Comparison of ENCODE assay signal across 8 cellular contexts in the genomic region with DNA sequence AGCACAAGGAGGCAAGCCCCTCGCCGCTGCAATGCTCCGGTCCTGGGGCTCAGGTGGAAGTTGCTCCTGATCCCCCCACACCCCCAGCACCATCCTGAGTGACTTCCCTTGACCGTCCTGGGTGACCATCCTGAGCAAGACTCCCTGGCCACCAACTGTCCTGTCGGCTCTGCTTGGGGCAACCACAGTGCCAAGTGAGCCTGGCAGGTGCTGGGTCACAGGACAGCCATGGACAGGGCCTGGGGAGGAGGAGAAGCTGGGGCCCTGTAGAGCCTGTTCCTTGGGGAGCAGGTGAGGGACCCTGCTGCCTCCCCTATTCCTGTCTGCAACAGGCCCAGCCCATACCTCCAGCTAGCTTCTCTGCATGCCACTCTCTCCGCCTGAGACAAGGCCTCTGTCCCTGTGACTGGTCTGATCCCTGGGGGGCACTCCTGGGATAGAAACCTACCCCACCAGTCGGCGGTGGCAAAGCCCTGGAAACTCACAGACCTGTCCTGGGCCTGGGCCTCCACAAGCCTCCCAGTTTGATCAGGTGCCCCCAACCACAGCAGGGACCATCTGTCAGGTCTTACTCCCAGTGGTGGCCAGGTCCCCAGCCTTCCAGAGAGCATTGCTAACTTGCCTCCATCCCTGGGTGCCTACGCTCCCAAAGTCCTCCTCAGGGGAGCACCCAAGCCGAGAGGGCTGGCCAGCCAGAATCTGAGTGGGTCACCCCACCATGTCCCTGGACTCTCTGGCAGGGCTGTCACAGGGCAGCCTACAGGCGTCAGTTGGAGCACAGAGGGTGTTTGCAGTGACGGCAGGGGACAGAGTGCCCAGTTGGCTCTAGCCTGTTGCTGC.
DNase-seq lines count a peak whose midpoint lies in the region; ATAC-seq and TF ChIP-seq lines count a peak whose summit lies in the region.

No MANE protein-coding gene starts in this region.

- H3K27me3 ChIP-seq in GM23338 (ENCODE audit: insufficient read depth): peaks cover 32% of the 10 kb centered on the region

- DNase-seq in GM23338 (ENCODE audit: low spot score) (no peak), left ventricle myocardium superior (peak; percentile 53), putamen (ENCODE audit: low spot score) (peak; percentile 74), mucosa of gallbladder (ENCODE audit: low spot score) (no peak)
- DNase-seq in stimulated activated CD4-positive, alpha-beta T cell treated with anti-CD3 and anti-CD28 coated beads, Interleukin-15, amount 100 ng/mL, for 24 hours: no peak

- peaks cover 8% of the 10 kb centered on the region for H3K4me1 Mint-ChIP-seq in GM23338
- H3K4me1 Mint-ChIP-seq in activated naive CD8-positive, alpha-beta T cell (ENCODE audit: low read depth): peaks cover 20% of the 10 kb centered on the region

- H3K4me3 ChIP-seq in GM23338: peak overlapping the region; percentile 56

- TF ChIP-seq CTCF in GM23338 (conservative IDR thresholded peaks at IDR 0.05; ENCODE audit: low read depth in 2 of 2): no peak

- H2AFZ ChIP-seq in GM23338: peak overlapping the region; percentile 95

- no peak overlapping the region for H3K27ac Mint-ChIP-seq in GM23338
- peak overlapping the region; percentile 54 for H3K27ac Mint-ChIP-seq in activated naive CD8-positive, alpha-beta T cell

- no peaks in the 10 kb centered on the region for H3K36me3 Mint-ChIP-seq in GM23338 (ENCODE audit: low read depth)
- no peaks in the 10 kb centered on the region for H3K36me3 Mint-ChIP-seq in activated naive CD8-positive, alpha-beta T cell

- H3K9me2 ChIP-seq in GM23338 (ENCODE audit: insufficient read depth): no peaks in the 10 kb centered on the region

- H3K36me3 ChIP-seq in GM23338 (ENCODE audit: insufficient read depth): no peaks in the 10 kb centered on the region

- H3K4me1 ChIP-seq in GM23338 (ENCODE audit: insufficient read depth): peaks cover 10% of the 10 kb centered on the region

- H3K27ac ChIP-seq in GM23338 (ENCODE audit: low read depth): no peak overlapping the region

- H3F3A ChIP-seq in GM23338 (replicated peaks; ENCODE audit: low read depth): no peaks in the 10 kb centered on the region

- no peaks in the 10 kb centered on the region for H4K20me1 ChIP-seq in GM23338 (replicated peaks; ENCODE audit: insufficient read depth)

- no peaks in the 10 kb centered on the region for H3K79me2 ChIP-seq in GM23338 (replicated peaks; ENCODE audit: insufficient read depth)

- H3K27me3 Mint-ChIP-seq in GM23338 (ENCODE audit: insufficient read depth, low read depth, poor library complexity): peaks cover 30% of the 10 kb centered on the region
- H3K27me3 Mint-ChIP-seq in activated naive CD8-positive, alpha-beta T cell: no peaks in the 10 kb centered on the region

- intact Hi-C loops in left ventricle myocardium superior (cut with micrococcal nuclease): no loop called here

- H3K4me3 Mint-ChIP-seq in GM23338: peak overlapping the region; percentile 62
- peak overlapping the region; percentile 73 for H3K4me3 Mint-ChIP-seq in activated naive CD8-positive, alpha-beta T cell

- peak; percentile 5; the same call in 1 of the 3 replicates for ATAC-seq in GM23338
- ATAC-seq in left ventricle myocardium superior: peak; percentile 56
- no peak for ATAC-seq in GM18517 (IDR thresholded peaks at IDR 0.05; ENCODE audit: unreplicated experiment)
- ATAC-seq in HG03457 (IDR thresholded peaks at IDR 0.05; ENCODE audit: unreplicated experiment): no peak

- H3K9me3 Mint-ChIP-seq in GM23338: no peaks in the 10 kb centered on the region; the same call in 2 of the 3 replicates
- H3K9me3 Mint-ChIP-seq in activated naive CD8-positive, alpha-beta T cell (ENCODE audit: low read depth): no peaks in the 10 kb centered on the region

- H3K4me2 ChIP-seq in GM23338: peak overlapping the region; percentile 83

TF ChIP-seq in GM23338, 12 proteins besides CTCF, POLR2A, EP300 and RAD21 (continues in another document):
- TF ChIP-seq ZNF331 (CRISPR knock-in tag; IDR thresholded peaks at IDR 0.05; ENCODE audit: low read depth) (no peak), ZNF114 (CRISPR knock-in tag; IDR thresholded peaks at IDR 0.05) (no peak), EZH2 (IDR thresholded peaks at IDR 0.05; ENCODE audit: low read depth, unreplicated experiment) (no peak), POLR2AphosphoS5 (IDR thresholded peaks at IDR 0.05; ENCODE audit: low read depth) (no peak), JUNB (IDR thresholded peaks at IDR 0.05; ENCODE audit: unreplicated experiment) (no peak), CREB1 (CRISPR knock-in tag; IDR thresholded peaks at IDR 0.05; ENCODE audit: low read depth) (no peak)
- TF ChIP-seq, protein P1, sequence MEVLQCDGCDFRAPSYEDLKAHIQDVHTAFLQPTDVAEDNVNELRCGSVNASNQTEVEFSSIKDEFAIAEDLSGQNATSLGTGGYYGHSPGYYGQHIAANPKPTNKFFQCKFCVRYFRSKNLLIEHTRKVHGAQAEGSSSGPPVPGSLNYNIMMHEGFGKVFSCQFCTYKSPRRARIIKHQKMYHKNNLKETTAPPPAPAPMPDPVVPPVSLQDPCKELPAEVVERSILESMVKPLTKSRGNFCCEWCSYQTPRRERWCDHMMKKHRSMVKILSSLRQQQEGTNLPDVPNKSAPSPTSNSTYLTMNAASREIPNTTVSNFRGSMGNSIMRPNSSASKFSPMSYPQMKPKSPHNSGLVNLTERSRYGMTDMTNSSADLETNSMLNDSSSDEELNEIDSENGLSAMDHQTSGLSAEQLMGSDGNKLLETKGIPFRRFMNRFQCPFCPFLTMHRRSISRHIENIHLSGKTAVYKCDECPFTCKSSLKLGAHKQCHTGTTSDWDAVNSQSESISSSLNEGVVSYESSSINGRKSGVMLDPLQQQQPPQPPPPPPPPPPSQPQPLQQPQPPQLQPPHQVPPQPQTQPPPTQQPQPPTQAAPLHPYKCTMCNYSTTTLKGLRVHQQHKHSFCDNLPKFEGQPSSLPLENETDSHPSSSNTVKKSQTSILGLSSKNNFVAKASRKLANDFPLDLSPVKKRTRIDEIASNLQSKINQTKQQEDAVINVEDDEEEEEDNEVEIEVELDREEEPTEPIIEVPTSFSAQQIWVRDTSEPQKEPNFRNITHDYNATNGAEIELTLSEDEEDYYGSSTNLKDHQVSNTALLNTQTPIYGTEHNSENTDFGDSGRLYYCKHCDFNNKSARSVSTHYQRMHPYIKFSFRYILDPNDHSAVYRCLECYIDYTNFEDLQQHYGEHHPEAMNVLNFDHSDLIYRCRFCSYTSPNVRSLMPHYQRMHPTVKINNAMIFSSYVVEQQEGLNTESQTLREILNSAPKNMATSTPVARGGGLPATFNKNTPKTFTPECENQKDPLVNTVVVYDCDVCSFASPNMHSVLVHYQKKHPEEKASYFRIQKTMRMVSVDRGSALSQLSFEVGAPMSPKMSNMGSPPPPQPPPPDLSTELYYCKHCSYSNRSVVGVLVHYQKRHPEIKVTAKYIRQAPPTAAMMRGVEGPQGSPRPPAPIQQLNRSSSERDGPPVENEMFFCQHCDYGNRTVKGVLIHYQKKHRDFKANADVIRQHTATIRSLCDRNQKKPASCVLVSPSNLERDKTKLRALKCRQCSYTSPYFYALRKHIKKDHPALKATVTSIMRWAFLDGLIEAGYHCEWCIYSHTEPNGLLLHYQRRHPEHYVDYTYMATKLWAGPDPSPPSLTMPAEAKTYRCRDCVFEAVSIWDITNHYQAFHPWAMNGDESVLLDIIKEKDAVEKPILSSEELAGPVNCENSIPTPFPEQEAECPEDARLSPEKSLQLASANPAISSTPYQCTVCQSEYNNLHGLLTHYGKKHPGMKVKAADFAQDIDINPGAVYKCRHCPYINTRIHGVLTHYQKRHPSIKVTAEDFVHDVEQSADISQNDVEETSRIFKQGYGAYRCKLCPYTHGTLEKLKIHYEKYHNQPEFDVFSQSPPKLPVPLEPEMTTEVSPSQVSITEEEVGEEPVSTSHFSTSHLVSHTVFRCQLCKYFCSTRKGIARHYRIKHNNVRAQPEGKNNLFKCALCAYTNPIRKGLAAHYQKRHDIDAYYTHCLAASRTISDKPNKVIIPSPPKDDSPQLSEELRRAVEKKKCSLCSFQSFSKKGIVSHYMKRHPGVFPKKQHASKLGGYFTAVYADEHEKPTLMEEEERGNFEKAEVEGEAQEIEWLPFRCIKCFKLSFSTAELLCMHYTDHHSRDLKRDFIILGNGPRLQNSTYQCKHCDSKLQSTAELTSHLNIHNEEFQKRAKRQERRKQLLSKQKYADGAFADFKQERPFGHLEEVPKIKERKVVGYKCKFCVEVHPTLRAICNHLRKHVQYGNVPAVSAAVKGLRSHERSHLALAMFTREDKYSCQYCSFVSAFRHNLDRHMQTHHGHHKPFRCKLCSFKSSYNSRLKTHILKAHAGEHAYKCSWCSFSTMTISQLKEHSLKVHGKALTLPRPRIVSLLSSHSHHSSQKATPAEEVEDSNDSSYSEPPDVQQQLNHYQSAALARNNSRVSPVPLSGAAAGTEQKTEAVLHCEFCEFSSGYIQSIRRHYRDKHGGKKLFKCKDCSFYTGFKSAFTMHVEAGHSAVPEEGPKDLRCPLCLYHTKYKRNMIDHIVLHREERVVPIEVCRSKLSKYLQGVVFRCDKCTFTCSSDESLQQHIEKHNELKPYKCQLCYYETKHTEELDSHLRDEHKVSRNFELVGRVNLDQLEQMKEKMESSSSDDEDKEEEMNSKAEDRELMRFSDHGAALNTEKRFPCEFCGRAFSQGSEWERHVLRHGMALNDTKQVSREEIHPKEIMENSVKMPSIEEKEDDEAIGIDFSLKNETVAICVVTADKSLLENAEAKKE (CRISPR knock-in tag; IDR thresholded peaks at IDR 0.05): no peak

Comparison
In these comparisons a context has a peak if more than half of its experiments do, and no peak if none do; other contexts are left out.
1. ATAC-seq: peak in GM23338 (single experiment) and left ventricle myocardium superior (single experiment); none in GM18517 (single experiment) and HG03457 (single experiment).
2. DNase-seq: peak in left ventricle myocardium superior (single experiment) and putamen (single experiment); none in GM23338 (single experiment), stimulated activated CD4-positive, alpha-beta T cell treated with anti-CD3 and anti-CD28 coated beads, Interleukin-15, amount 100 ng/mL, for 24 hours (single experiment) and mucosa of gallbladder (single experiment).